17 cellular contexts compared by ENCODE assay signal in genomic region chr21:41519806-41520559, GRCh38. TPM values are rescaled to one million over a fixed set of nuclear protein-coding genes. Genes with fewer than 3 reads are reported as not detected.
A peak's percentile ranks its signal among the peaks of the same experiment; 100 is the strongest.
DNase-seq lines count a peak whose midpoint lies in the region; ATAC-seq, FAIRE-seq and TF ChIP-seq lines count a peak whose summit lies in the region.
"Had no signal": no experiment of that assay in that cellular context is flagged by ENCODE, and none has a peak within 500 bp of the region (broad histone marks: within the 10 kb centered on the region; RNA-seq: fewer than 3 reads in every experiment).

No MANE protein-coding gene starts in this region.

- no TSS peak for BruUV-seq in Panc1 (replicated peaks; lab: Mats Ljungman, UMichigan)

- no peak overlapping the region for H3K4me2 ChIP-seq in A549
- H3K4me2 ChIP-seq: BLaER1 had no signal

- in situ Hi-C loops in Panc1 (cut with HindIII; ENCODE audit: low pct_unique_long_range_greater_than_20kb, low sequenced_read_pairs) = no loop called here

- intact Hi-C loops in Panc1 (cut with micrococcal nuclease; ENCODE audit: unreplicated experiment) (loop anchor here (10.0 kb wide), 1 partner anchor 65 kb away; no protein-coding TSS in a partner anchor), left colon (cut with DNase I, micrococcal nuclease) (loop anchor here in 1 of 2 donors (10.0 kb wide), 1 partner anchor 65 kb away; no protein-coding TSS in a partner anchor), left cardiac atrium (cut with DNase I) (no loop called here)

- no peaks in the 10 kb centered on the region for H3K36me3 ChIP-seq in Panc1 (ENCODE audit: control insufficient read depth, insufficient read depth, low read length)
- no peaks in the 10 kb centered on the region for H3K36me3 ChIP-seq in small intestine (ENCODE audit: control insufficient read depth in 2 of 2, insufficient read depth in 2 of 2, low read length in 2 of 2)
- H3K36me3 ChIP-seq in suprapubic skin = no peaks in the 10 kb centered on the region
- H3K36me3 ChIP-seq: BLaER1 had no signal

- H3K9me3 ChIP-seq in A549 (no peaks in the 10 kb centered on the region), Panc1 (ENCODE audit: control insufficient read depth, insufficient read depth, low read depth, low read length) (no peaks in the 10 kb centered on the region), small intestine (ENCODE audit: control insufficient read depth, low read depth) (no peaks in the 10 kb centered on the region), suprapubic skin (no peaks in the 10 kb centered on the region)
- H3K9me3 ChIP-seq: BLaER1 had no signal

- no peak for TF ChIP-seq RAD21 in A549 (conservative IDR thresholded peaks at IDR 0.05 in 1 of 2, IDR thresholded peaks at IDR 0.05 in 1 of 2)

- 35% methylated on average over 9 of the region's 9 CpGs for WGBS in A549 (ENCODE audit: missing lambda C conversion rate)
- 42 to 68% (median 59%) methylated on average over 9 of the region's 9 CpGs for WGBS in small intestine, 3 donors
- 91% methylated on average over 9 of the region's 9 CpGs for WGBS in suprapubic skin

- TF ChIP-seq POLR2A in A549 (IDR thresholded peaks at IDR 0.05; ENCODE audit: low read length) (no peak), suprapubic skin (IDR thresholded peaks at IDR 0.05) (no peak)

- no peaks in the 10 kb centered on the region for H3K27me3 ChIP-seq in Panc1 (ENCODE audit: control insufficient read depth, insufficient read depth, low read length)
- H3K27me3 ChIP-seq in small intestine (ENCODE audit: control insufficient read depth in 2 of 2, insufficient read depth in 2 of 2, low read length in 2 of 2) = no peaks in the 10 kb centered on the region
- H3K27me3 ChIP-seq in suprapubic skin = peaks cover 11% of the 10 kb centered on the region
- H3K27me3 ChIP-seq: BLaER1 had no signal

- no peaks in the 10 kb centered on the region for H3K4me1 ChIP-seq in A549
- peaks cover 8% of the 10 kb centered on the region; the same call in 1 of the 2 replicates for H3K4me1 ChIP-seq in Panc1 (ENCODE audit: control insufficient read depth, insufficient read depth, low read length)
- no peaks in the 10 kb centered on the region for H3K4me1 ChIP-seq in small intestine (ENCODE audit: control insufficient read depth in 2 of 2, insufficient read depth in 1 of 2, low read depth in 1 of 2, low read length in 1 of 2)
- H3K4me1 ChIP-seq in suprapubic skin = no peaks in the 10 kb centered on the region
- H3K4me1 ChIP-seq: BLaER1 had no signal

- no peak for FAIRE-seq in A549 (lab: Jason Lieb, UNC)
- FAIRE-seq in small intestine (lab: Jason Lieb, UNC) = no peak
- FAIRE-seq: GM18507, H54 had no signal

- TF ChIP-seq CTCF in A549 (IDR thresholded peaks at IDR 0.05) (no peak), Panc1 (IDR thresholded peaks at IDR 0.05) (no peak), suprapubic skin (IDR thresholded peaks at IDR 0.05) (no peak)

- H3K27ac ChIP-seq in A549 (no peak overlapping the region), Panc1 (ENCODE audit: low read length) (peak overlapping the region; percentile 59; the same call in 1 of the 2 replicates), small intestine (ENCODE audit: low read depth in 1 of 2, low read length in 1 of 2) (peak overlapping the region in 1 of 2 donors; percentile 41), suprapubic skin (no peak overlapping the region)
- H3K27ac ChIP-seq: BLaER1, GM23248 had no signal

- POLR2A ChIA-PET in A549 (lab: Yijun Ruan, JAX) (no interaction called here), Panc1 (lab: Charles Lee) (interaction anchor here (0.6 kb wide), 1 partner anchor 18 kb away, joined by 9 read pairs; no protein-coding TSS in a partner anchor)

- DNase-seq in A549 (ENCODE audit: low read depth in 1 of 2, low spot score in 1 of 2) (no peak), Panc1 (ENCODE audit: low read depth, low spot score) (no peak), left colon (no peak), small intestine (peak; percentile 83), left cardiac atrium (no peak), GF-D8 (lab: John Stamatoyannopoulos, UW) (no peak), NCI-H2171 (lab: John Stamatoyannopoulos, UW) (no peak), suprapubic skin (ENCODE audit: low spot score in 2 of 2) (no peak)
- DNase-seq: AML-193; CD4-positive, CD25-positive, alpha-beta regulatory T cell; GM23248 had no signal

- CTCF ChIA-PET in A549 (lab: Yijun Ruan, JAX) = no interaction called here
- CTCF ChIA-PET in Panc1 (lab: Charles Lee) = no interaction called here

- ATAC-seq in A549 = no peak
- no peak for ATAC-seq in Panc1
- ATAC-seq in left colon = peak; percentile 72
- no peak for ATAC-seq in left cardiac atrium
- ATAC-seq: HCT116 had no signal

- TF ChIP-seq EP300 in A549 (IDR thresholded peaks at IDR 0.05) = no peak
- no peak for TF ChIP-seq EP300 in suprapubic skin (IDR thresholded peaks at IDR 0.05)

- no peak overlapping the region for H3K4me3 ChIP-seq in A549
- no peak overlapping the region for H3K4me3 ChIP-seq in Panc1 (ENCODE audit: low read depth in 2 of 2, low read length in 2 of 2)
- no peak overlapping the region for H3K4me3 ChIP-seq in small intestine (ENCODE audit: low read depth in 1 of 2, low read length in 2 of 2)
- no peak overlapping the region for H3K4me3 ChIP-seq in suprapubic skin
- H3K4me3 ChIP-seq: BLaER1, GM23248 had no signal

TF ChIP-seq in A549, 52 proteins besides CTCF, POLR2A, EP300 and RAD21:
- TF ChIP-seq MAFK (IDR thresholded peaks at IDR 0.05; ENCODE audit: partially characterized antibody) (peak; percentile 16), PHF8 (IDR thresholded peaks at IDR 0.05; ENCODE audit: borderline replicate concordance, low read depth) (no peak)

RNA-seq across cellular contexts. Expression of gene TMPRSS2, which starts 12.0 kb away (rescaled TPM):
- 0.04 TPM in 1 of 2 replicates, not detected in the other for polyA plus RNA-seq in A549 (2011; rRNA removed)
- polyA plus RNA-seq in A549 (2012; cell fraction: cytosol; rRNA removed) = not detected in 2 replicates
- polyA plus RNA-seq in A549 (2012; cell fraction: nucleus; rRNA removed) = not detected in 2 replicates
- 0.05 TPM in 1 of 3 replicates, not detected in the others for polyA plus RNA-seq in A549 (2017; fragmentation: RNase III; extraction: RNeasy Plus Mini Kit Qiagen cat#74134 plus additional on column Dnase treatment)
- polyA minus RNA-seq in A549 (2011; rRNA and poly(A)+ RNA removed) = 0.08 TPM in 1 of 2 replicates, not detected in the other
- 111 TPM for total RNA-seq in Panc1 (2021; ENCODE audit: unreplicated experiment)
- polyA plus RNA-seq in Panc1 (2012; ENCODE audit: insufficient read length) = 92.3 TPM
- total RNA-seq in left colon = 100 to 1,000 TPM; 471 to 667 TPM
- polyA plus RNA-seq in small intestine = 100 to 1,000 TPM; 108 to 167 (median 135) TPM
- total RNA-seq in left cardiac atrium = not detected
- 10 to 100 TPM in 2 of 4 donors, 1 to 10 TPM in 2; 5.9 to 36.7 (median 10.5) TPM for total RNA-seq in suprapubic skin
- total RNA-seq: A673; CD4-positive, CD25-positive, alpha-beta regulatory T cell; GM23248 had no signal
- polyA plus RNA-seq: CD4-positive, CD25-positive, alpha-beta regulatory T cell; GM23248; IgD-negative memory B cell had no signal

Comparison
In these comparisons a context has a peak if more than half of its experiments do, and no peak if none do; other contexts are left out.
1. RNA of gene TMPRSS2, which starts 12.0 kb away (total RNA-seq): 471 to 667 TPM in left colon, 111 TPM in Panc1 (single experiment) and 5.9 to 36.7 TPM in suprapubic skin; not detected in left cardiac atrium; every median in the first group is over 4 times any median in the second.